Comparison of ENCODE assay signal across 12 cellular contexts in genomic region chr18:77147418-77147852, GRCh38. TPM values are rescaled to one million over a fixed set of nuclear protein-coding genes. Genes with fewer than 3 reads are reported as not detected.
DNase-seq lines count a peak whose midpoint lies in the region; ATAC-seq, FAIRE-seq and TF ChIP-seq lines count a peak whose summit lies in the region.
"Had no signal": no experiment of that assay in that cellular context is flagged by ENCODE, and none has a peak within 500 bp of the region (broad histone marks: within the 10 kb centered on the region; RNA-seq: fewer than 3 reads in every experiment).

No MANE protein-coding gene starts in this region.

- H3K4me3 ChIP-seq in Panc1 (ENCODE audit: low read depth in 2 of 2, low read length in 2 of 2) (no peak overlapping the region), coronary artery (no peak overlapping the region)
- H3K4me3 ChIP-seq: upper lobe of left lung had no signal

- H3K4me1 ChIP-seq in Panc1 (ENCODE audit: control insufficient read depth, insufficient read depth, low read length), result no peaks in the 10 kb centered on the region
- H3K4me1 ChIP-seq: upper lobe of left lung had no signal

- H3K27ac ChIP-seq in Panc1 (ENCODE audit: low read length) (no peak overlapping the region), coronary artery (no peak overlapping the region)
- H3K27ac ChIP-seq: upper lobe of left lung, VCaP had no signal

- DNase-seq in A172 (ENCODE audit: low spot score), result peak; percentile 49
- peak; percentile 55 for DNase-seq in EL
- DNase-seq in Panc1 (ENCODE audit: low read depth, low spot score), result no peak
- peak; percentile 69 for DNase-seq in coronary artery (ENCODE audit: low spot score)
- DNase-seq in DMS 273 (lab: John Stamatoyannopoulos, UW; ENCODE audit: unreplicated experiment), result no peak
- DNase-seq in NCI-H2227 (lab: John Stamatoyannopoulos, UW; ENCODE audit: unreplicated experiment), result no peak
- no peak for DNase-seq in GM19239 (ENCODE audit: insufficient read length, low spot score)
- DNase-seq: stimulated activated CD4-positive, alpha-beta T cell treated with anti-CD3 and anti-CD28 coated beads, Interleukin-1b, Interleukin-23, amount 100 ng/mL, for 48 hours; upper lobe of left lung had no signal

- no peaks in the 10 kb centered on the region for H3K36me3 ChIP-seq in Panc1 (ENCODE audit: control insufficient read depth, insufficient read depth, low read length)
- H3K36me3 ChIP-seq: upper lobe of left lung had no signal

- no peak for FAIRE-seq in GM19239 (lab: Jason Lieb, UNC)
- FAIRE-seq: GM18507 had no signal

- POLR2A ChIA-PET in Panc1 (lab: Charles Lee), result no interaction called here

- intact Hi-C loops in Panc1 (cut with micrococcal nuclease; ENCODE audit: unreplicated experiment), result no loop called here

- in situ Hi-C loops in Panc1 (cut with HindIII; ENCODE audit: low pct_unique_long_range_greater_than_20kb, low sequenced_read_pairs), result no loop called here

- H3K27me3 ChIP-seq in Panc1 (ENCODE audit: control insufficient read depth, insufficient read depth, low read length), result no peaks in the 10 kb centered on the region
- H3K27me3 ChIP-seq: upper lobe of left lung had no signal

- no TSS peak for BruUV-seq in Panc1 (replicated peaks; lab: Mats Ljungman, UMichigan)

- TF ChIP-seq CTCF in Panc1 (IDR thresholded peaks at IDR 0.05), result no peak
- no peak for TF ChIP-seq CTCF in coronary artery (IDR thresholded peaks at IDR 0.05)

- CTCF ChIA-PET in Panc1 (lab: Charles Lee), result no interaction called here

- H3K9me3 ChIP-seq in Panc1 (ENCODE audit: control insufficient read depth, insufficient read depth, low read depth, low read length), result no peaks in the 10 kb centered on the region; the same call in 1 of the 2 replicates

- ATAC-seq in Panc1 (0 out of 2 replicates have a peak, but pooled peaks have one; percentile 27), HG03439 (IDR thresholded peaks at IDR 0.05; ENCODE audit: unreplicated experiment) (no peak)

RNA-seq across cellular contexts. Expression of gene MBP, which starts 14.9 kb away (rescaled TPM):
- not detected in 2 replicates for total RNA-seq in A172 (2014; rRNA removed; shearing (Covaris generic))
- total RNA-seq in Panc1 (2021; ENCODE audit: unreplicated experiment), result 88.8 TPM
- polyA plus RNA-seq in Panc1 (2012; ENCODE audit: insufficient read length), result 59.2 TPM

Comparison
In these comparisons a context has a peak if more than half of its experiments do, and no peak if none do; other contexts are left out.
1. DNase-seq: peak in A172 (single experiment), EL (single experiment) and coronary artery (single experiment); none in Panc1 (single experiment), DMS 273 (single experiment), NCI-H2227 (single experiment) and GM19239 (single experiment).
2. RNA of gene MBP, which starts 14.9 kb away (total RNA-seq): 88.8 TPM in Panc1 (single experiment); not detected in A172; every median in the first group is over 10 times any median in the second.